ENCODE assay signal across 1 cellular context in genomic region chr2:66982766-66983165, GRCh38.
A peak's percentile ranks its signal among the peaks of the same experiment; 100 is the strongest.
TF ChIP-seq lines count a peak whose summit lies in the region.

No MANE protein-coding gene starts in this region.

TF ChIP-seq in HepG2, 621 proteins besides CTCF, POLR2A, EP300 and RAD21 (continued from another document):
- TF ChIP-seq, protein P1, sequence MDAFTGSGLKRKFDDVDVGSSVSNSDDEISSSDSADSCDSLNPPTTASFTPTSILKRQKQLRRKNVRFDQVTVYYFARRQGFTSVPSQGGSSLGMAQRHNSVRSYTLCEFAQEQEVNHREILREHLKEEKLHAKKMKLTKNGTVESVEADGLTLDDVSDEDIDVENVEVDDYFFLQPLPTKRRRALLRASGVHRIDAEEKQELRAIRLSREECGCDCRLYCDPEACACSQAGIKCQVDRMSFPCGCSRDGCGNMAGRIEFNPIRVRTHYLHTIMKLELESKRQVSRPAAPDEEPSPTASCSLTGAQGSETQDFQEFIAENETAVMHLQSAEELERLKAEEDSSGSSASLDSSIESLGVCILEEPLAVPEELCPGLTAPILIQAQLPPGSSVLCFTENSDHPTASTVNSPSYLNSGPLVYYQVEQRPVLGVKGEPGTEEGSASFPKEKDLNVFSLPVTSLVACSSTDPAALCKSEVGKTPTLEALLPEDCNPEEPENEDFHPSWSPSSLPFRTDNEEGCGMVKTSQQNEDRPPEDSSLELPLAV (CRISPR knock-in tag; conservative IDR thresholded peaks at IDR 0.05; ENCODE audit: low read depth): no peak
- TF ChIP-seq STAG1 (CRISPR knock-in tag; IDR thresholded peaks at IDR 0.05) (peak; percentile 51), ZBTB1 (CRISPR knock-in tag; IDR thresholded peaks at IDR 0.05; ENCODE audit: borderline replicate concordance) (no peak)
